ENCODE assay signal across 17 cellular contexts in genomic region chr10:124831116-124831515, GRCh38. TPM values are rescaled to one million over a fixed set of nuclear protein-coding genes. Genes with fewer than 3 reads are reported as not detected.
DNase-seq lines count a peak whose midpoint lies in the region; ATAC-seq and TF ChIP-seq lines count a peak whose summit lies in the region.
"Had no signal": no experiment of that assay in that cellular context is flagged by ENCODE, and none has a peak within 500 bp of the region (broad histone marks: within the 10 kb centered on the region; RNA-seq: fewer than 3 reads in every experiment).

No MANE protein-coding gene starts in this region.

- no peak overlapping the region for H3K4me2 ChIP-seq in trophoblast cell (ENCODE audit: low read length)
- H3K4me2 ChIP-seq: BLaER1, GM23338 had no signal

- no peaks in the 10 kb centered on the region for H3K4me1 ChIP-seq in trophoblast cell (ENCODE audit: control insufficient read depth in 1 of 2, insufficient read depth in 2 of 2, low read length in 2 of 2)
- no peaks in the 10 kb centered on the region for H3K4me1 ChIP-seq in Peyer's patch
- H3K4me1 ChIP-seq in breast epithelium: no peaks in the 10 kb centered on the region
- H3K4me1 ChIP-seq: BLaER1, Caco-2 had no signal

- H3K79me2 ChIP-seq in trophoblast cell (ENCODE audit: control insufficient read depth, insufficient read depth, low read length, poor library complexity): no peaks in the 10 kb centered on the region

- H4K12ac ChIP-seq in trophoblast cell (ENCODE audit: low read depth, low read length): no peak overlapping the region

- H4K8ac ChIP-seq in trophoblast cell (ENCODE audit: low read depth, low read length): no peak overlapping the region

- peaks cover 3 to 10% of the 10 kb centered on the region in 2 donors for H3K36me3 Mint-ChIP-seq in activated T-cell treated with anti-CD3 and anti-CD28 coated beads, Interleukin-2, amount 50 U/mL, for 72 hours (ENCODE audit: insufficient read depth in 2 of 2)
- H3K36me3 Mint-ChIP-seq in activated T-cell treated with anti-CD3 and anti-CD28 coated beads, Interleukin-2, amount 50 U/mL, for 4 hours (ENCODE audit: insufficient read depth): peaks cover 29% of the 10 kb centered on the region

- H3K9ac ChIP-seq in trophoblast cell (ENCODE audit: low read length): no peak overlapping the region
- H3K9ac ChIP-seq: BLaER1 had no signal

- H3K27me3 ChIP-seq in layer of hippocampus (ENCODE audit: control insufficient read depth, insufficient read depth, low read length) (no peaks in the 10 kb centered on the region), trophoblast cell (ENCODE audit: insufficient read depth, low read length) (no peaks in the 10 kb centered on the region), Peyer's patch (no peaks in the 10 kb centered on the region), breast epithelium (no peaks in the 10 kb centered on the region)
- H3K27me3 ChIP-seq: BLaER1 had no signal

- no peaks in the 10 kb centered on the region for H3K9me3 ChIP-seq in trophoblast cell (ENCODE audit: insufficient read depth, low read depth, low read length)
- H3K9me3 ChIP-seq in Peyer's patch: no peaks in the 10 kb centered on the region
- no peaks in the 10 kb centered on the region for H3K9me3 ChIP-seq in breast epithelium
- H3K9me3 ChIP-seq: BLaER1, Caco-2 had no signal

- no peak overlapping the region for H2BK5ac ChIP-seq in trophoblast cell (ENCODE audit: low read depth, low read length, poor library complexity)

- no peak overlapping the region for H3K4me3 ChIP-seq in trophoblast cell (ENCODE audit: low read depth, low read length)
- no peak overlapping the region for H3K4me3 ChIP-seq in Peyer's patch
- no peak overlapping the region for H3K4me3 ChIP-seq in breast epithelium
- H3K4me3 ChIP-seq: BLaER1, GM23338 had no signal

- H3K27ac ChIP-seq in layer of hippocampus (ENCODE audit: low read depth, low read length): peak overlapping the region; percentile 9
- H3K27ac ChIP-seq in trophoblast cell (ENCODE audit: low read depth, low read length): no peak overlapping the region
- H3K27ac ChIP-seq in Peyer's patch: no peak overlapping the region
- H3K27ac ChIP-seq in breast epithelium: no peak overlapping the region
- H3K27ac ChIP-seq: BLaER1, HL-60 had no signal

- H2BK12ac ChIP-seq in trophoblast cell (ENCODE audit: low read length): no peak overlapping the region

- no peak overlapping the region for H3K4me3 Mint-ChIP-seq in activated T-cell treated with anti-CD3 and anti-CD28 coated beads, Interleukin-2, amount 50 U/mL, for 72 hours
- H3K4me3 Mint-ChIP-seq in activated T-cell treated with anti-CD3 and anti-CD28 coated beads, Interleukin-2, amount 50 U/mL, for 4 hours: no peak overlapping the region
- H3K4me3 Mint-ChIP-seq: CD8-positive, alpha-beta memory T cell; GM23338 had no signal

- no peak for TF ChIP-seq CTCF in Peyer's patch (IDR thresholded peaks at IDR 0.05)
- no peak for TF ChIP-seq CTCF in breast epithelium (IDR thresholded peaks at IDR 0.05)

- H4K91ac ChIP-seq in trophoblast cell (ENCODE audit: low read depth, low read length): no peak overlapping the region

- no peak for ATAC-seq in activated T-cell treated with anti-CD3 and anti-CD28 coated beads, Interleukin-2, amount 50 U/mL, for 72 hours (replicated peaks in 1 of 2)
- no peak for ATAC-seq in activated T-cell treated with anti-CD3 and anti-CD28 coated beads, Interleukin-2, amount 50 U/mL, for 4 hours
- ATAC-seq: GM23338 had no signal

- intact Hi-C loops in breast epithelium (cut with DNase I; ENCODE audit: low total_unique reads): no loop called here

- H3K36me3 ChIP-seq in trophoblast cell (ENCODE audit: control insufficient read depth in 1 of 2, insufficient read depth in 2 of 2, low read length in 2 of 2) (peaks cover 34 to 38% of the 10 kb centered on the region in 2 experiments), Peyer's patch (peaks cover 0 to 93% (median 0%) of the 10 kb centered on the region in 3 donors), breast epithelium (peaks cover 18% of the 10 kb centered on the region)

- H2AFZ ChIP-seq in trophoblast cell (ENCODE audit: insufficient read depth, low read length, poor library complexity): no peak overlapping the region
- H2AFZ ChIP-seq: GM23338 had no signal

- TF ChIP-seq POLR2A in Peyer's patch (IDR thresholded peaks at IDR 0.05) (no peak), breast epithelium (IDR thresholded peaks at IDR 0.05) (no peak)

- no peak overlapping the region for H3K18ac ChIP-seq in trophoblast cell (ENCODE audit: low read length)

- no peak overlapping the region for H3K4ac ChIP-seq in trophoblast cell (ENCODE audit: low read depth, low read length)

- H3K27me3 Mint-ChIP-seq in activated T-cell treated with anti-CD3 and anti-CD28 coated beads, Interleukin-2, amount 50 U/mL, for 72 hours (ENCODE audit: low read depth): no peaks in the 10 kb centered on the region
- H3K27me3 Mint-ChIP-seq in activated T-cell treated with anti-CD3 and anti-CD28 coated beads, Interleukin-2, amount 50 U/mL, for 4 hours (ENCODE audit: low read depth): no peaks in the 10 kb centered on the region
- H3K27me3 Mint-ChIP-seq: CD8-positive, alpha-beta memory T cell had no signal

- no peaks in the 10 kb centered on the region for H3K79me1 ChIP-seq in trophoblast cell (ENCODE audit: low read length)

- DNase-seq in activated T-cell treated with anti-CD3 and anti-CD28 coated beads, Interleukin-2, amount 50 U/mL, for 72 hours: no peak
- no peak for DNase-seq in activated T-cell treated with anti-CD3 and anti-CD28 coated beads, Interleukin-2, amount 50 U/mL, for 4 hours
- DNase-seq in trophoblast cell (peak; percentile 52 to 79), SHP77 treated with DMSO at 0.1 percent for 48 hours (lab: John Stamatoyannopoulos, UW) (no peak), Peyer's patch (no peak), breast epithelium (ENCODE audit: low spot score in 2 of 2) (no peak)
- DNase-seq: 8988T; AML-193; Caco-2; CD8-positive, alpha-beta memory T cell; DND-41; GDM1; H7 had no signal

- H2AK5ac ChIP-seq in trophoblast cell (ENCODE audit: low read length): no peak overlapping the region

- peak overlapping the region; percentile 1 for H3K27ac Mint-ChIP-seq in activated T-cell treated with anti-CD3 and anti-CD28 coated beads, Interleukin-2, amount 50 U/mL, for 72 hours
- H3K27ac Mint-ChIP-seq: GM23338 had no signal

- WGBS in trophoblast cell (ENCODE audit: extremely low coverage, insufficient coverage, insufficient read length): no CpG with 5 or more reads among the region's 3 CpGs

- no peak overlapping the region for H3K14ac ChIP-seq in trophoblast cell (ENCODE audit: low read length)

- no peak overlapping the region for H2BK120ac ChIP-seq in trophoblast cell (ENCODE audit: insufficient read depth, low read length, poor library complexity)

- no peaks in the 10 kb centered on the region for H3K4me1 Mint-ChIP-seq in activated T-cell treated with anti-CD3 and anti-CD28 coated beads, Interleukin-2, amount 50 U/mL, for 72 hours (ENCODE audit: low read depth)
- H3K4me1 Mint-ChIP-seq in activated T-cell treated with anti-CD3 and anti-CD28 coated beads, Interleukin-2, amount 50 U/mL, for 4 hours (ENCODE audit: low read depth): no peaks in the 10 kb centered on the region
- H3K4me1 Mint-ChIP-seq: CD8-positive, alpha-beta memory T cell; GM23338 had no signal

- no peaks in the 10 kb centered on the region for H3K9me3 Mint-ChIP-seq in activated T-cell treated with anti-CD3 and anti-CD28 coated beads, Interleukin-2, amount 50 U/mL, for 72 hours
- no peaks in the 10 kb centered on the region for H3K9me3 Mint-ChIP-seq in activated T-cell treated with anti-CD3 and anti-CD28 coated beads, Interleukin-2, amount 50 U/mL, for 4 hours
- H3K9me3 Mint-ChIP-seq: CD8-positive, alpha-beta memory T cell; GM23338 had no signal

- H3K23ac ChIP-seq in trophoblast cell (ENCODE audit: low read length): no peak overlapping the region

RNA-seq across cellular contexts. Expression of gene ABRAXAS2, which starts 29.5 kb away (rescaled TPM):
- total RNA-seq in activated T-cell treated with anti-CD3 and anti-CD28 coated beads, Interleukin-2, amount 50 U/mL, for 72 hours: 10 to 100 TPM; 20.9 to 24.9 TPM
- 10 to 100 TPM; 21.4 to 23.0 (median 21.5) TPM for total RNA-seq in activated T-cell treated with anti-CD3 and anti-CD28 coated beads, Interleukin-2, amount 50 U/mL, for 4 hours
- 11.0 and 11.1 TPM in 2 replicates for polyA plus RNA-seq in trophoblast cell (2013)
- total RNA-seq in Peyer's patch: 10 to 100 TPM; 10.9 to 13.1 (median 12.6) TPM
- total RNA-seq in breast epithelium: 10 to 100 TPM; 11.4 to 13.9 (median 13.4) TPM

RNA-seq across cellular contexts. Expression of gene EEF1AKMT2, which starts 39.4 kb away (rescaled TPM):
- 10 to 100 TPM; 25.4 to 29.4 TPM for total RNA-seq in activated T-cell treated with anti-CD3 and anti-CD28 coated beads, Interleukin-2, amount 50 U/mL, for 72 hours
- 10 to 100 TPM; 20.7 to 23.0 (median 22.3) TPM for total RNA-seq in activated T-cell treated with anti-CD3 and anti-CD28 coated beads, Interleukin-2, amount 50 U/mL, for 4 hours
- polyA plus RNA-seq in trophoblast cell (2013): 7.9 and 8.4 TPM in 2 replicates
- 10 to 100 TPM in 3 of 4 donors, 1 to 10 TPM in 1; 9.5 to 23.3 (median 18.5) TPM for total RNA-seq in Peyer's patch
- total RNA-seq in breast epithelium: 10 to 100 TPM; 14.1 to 23.6 (median 23.2) TPM

Comparison
In these comparisons a context has a peak if more than half of its experiments do, and no peak if none do; other contexts are left out.
1. DNase-seq: peak in trophoblast cell (2 of 2); none in activated T-cell treated with anti-CD3 and anti-CD28 coated beads, Interleukin-2, amount 50 U/mL, for 72 hours (0 of 2), activated T-cell treated with anti-CD3 and anti-CD28 coated beads, Interleukin-2, amount 50 U/mL, for 4 hours (single experiment), SHP77 treated with DMSO at 0.1 percent for 48 hours (single experiment), Peyer's patch (0 of 3) and breast epithelium (0 of 2).